Comparison of ENCODE assay signal across 10 cellular contexts in genomic region chr22:22450343-22450839, GRCh38. TPM values are rescaled to one million over a fixed set of nuclear protein-coding genes. Genes with fewer than 3 reads are reported as not detected.
DNase-seq lines count a peak whose midpoint lies in the region; ATAC-seq and TF ChIP-seq lines count a peak whose summit lies in the region.
"Had no signal": no experiment of that assay in that cellular context is flagged by ENCODE, and none has a peak within 500 bp of the region (broad histone marks: within the 10 kb centered on the region; RNA-seq: fewer than 3 reads in every experiment).

No MANE protein-coding gene starts in this region.

- H3K27me3 ChIP-seq in naive thymus-derived CD4-positive, alpha-beta T cell (ENCODE audit: control insufficient read depth in 2 of 2, insufficient read depth in 2 of 2, low read length in 2 of 2): peaks cover 0 to 3% of the 10 kb centered on the region in 2 donors
- H3K27me3 ChIP-seq in ascending aorta: no peaks in the 10 kb centered on the region

- no peak overlapping the region for H3K27ac ChIP-seq in naive thymus-derived CD4-positive, alpha-beta T cell (ENCODE audit: low read depth, low read length)
- no peak overlapping the region for H3K27ac ChIP-seq in ascending aorta
- H3K27ac ChIP-seq: WERI-Rb-1 had no signal

- intact Hi-C loops in naive thymus-derived CD4-positive, alpha-beta T cell (cut with micrococcal nuclease): no loop called here
- intact Hi-C loops in ascending aorta (cut with DNase I): no loop called here
- intact Hi-C loops in activated naive CD4-positive, alpha-beta T cell treated with anti-CD3 and anti-CD28 coated beads for 36 hours (cut with micrococcal nuclease): no loop called here

- H3K4me1 ChIP-seq in naive thymus-derived CD4-positive, alpha-beta T cell (ENCODE audit: control insufficient read depth in 2 of 2, insufficient read depth in 2 of 2, low read length in 2 of 2): no peaks in the 10 kb centered on the region
- no peaks in the 10 kb centered on the region for H3K4me1 ChIP-seq in ascending aorta

- no peak overlapping the region for H3K4me3 ChIP-seq in naive thymus-derived CD4-positive, alpha-beta T cell (ENCODE audit: low read length)
- no peak overlapping the region for H3K4me3 ChIP-seq in ascending aorta

- H3K4me3 Mint-ChIP-seq in naive thymus-derived CD4-positive, alpha-beta T cell: no peak overlapping the region
- H3K4me3 Mint-ChIP-seq in activated naive CD4-positive, alpha-beta T cell treated with anti-CD3 and anti-CD28 coated beads for 36 hours: no peak overlapping the region
- H3K4me3 Mint-ChIP-seq: natural killer cell had no signal

- ATAC-seq in GM18519 (IDR thresholded peaks at IDR 0.05; ENCODE audit: low FRiP score, unreplicated experiment): peak; percentile 88
- peak; percentile 75 for ATAC-seq in HG02610 (IDR thresholded peaks at IDR 0.05; ENCODE audit: unreplicated experiment)
- ATAC-seq in naive thymus-derived CD4-positive, alpha-beta T cell: peak; percentile 82

- CTCF ChIA-PET in naive thymus-derived CD4-positive, alpha-beta T cell (lab: Charles Lee): no interaction called here
- CTCF ChIA-PET in activated naive CD4-positive, alpha-beta T cell treated with anti-CD3 and anti-CD28 coated beads for 36 hours (lab: Charles Lee): interaction anchor here (1.1 kb wide), 1 partner anchor 14 kb away, joined by 3 read pairs; no protein-coding TSS in a partner anchor
- CTCF ChIA-PET in HEK293T (lab: Yijun Ruan, JAX): no interaction called here

- peaks cover 0 to 4% (median 0%) of the 10 kb centered on the region in 7 donors for H3K4me1 Mint-ChIP-seq in naive thymus-derived CD4-positive, alpha-beta T cell
- H3K4me1 Mint-ChIP-seq in activated naive CD4-positive, alpha-beta T cell treated with anti-CD3 and anti-CD28 coated beads for 36 hours (ENCODE audit: low read depth): no peaks in the 10 kb centered on the region
- H3K4me1 Mint-ChIP-seq: natural killer cell had no signal

- peaks cover 0 to 7% (median 3%) of the 10 kb centered on the region in 5 donors for H3K36me3 Mint-ChIP-seq in naive thymus-derived CD4-positive, alpha-beta T cell
- H3K36me3 Mint-ChIP-seq in activated naive CD4-positive, alpha-beta T cell treated with anti-CD3 and anti-CD28 coated beads for 36 hours (ENCODE audit: low read depth): peaks cover 3% of the 10 kb centered on the region

- POLR2A ChIA-PET in naive thymus-derived CD4-positive, alpha-beta T cell (lab: Charles Lee): no interaction called here
- POLR2A ChIA-PET in HEK293T (lab: Yijun Ruan, JAX): no interaction called here

- peaks cover 37 to 62% (median 48%) of the 10 kb centered on the region in 5 donors for H3K27me3 Mint-ChIP-seq in naive thymus-derived CD4-positive, alpha-beta T cell
- peaks cover 32% of the 10 kb centered on the region for H3K27me3 Mint-ChIP-seq in activated naive CD4-positive, alpha-beta T cell treated with anti-CD3 and anti-CD28 coated beads for 36 hours (ENCODE audit: low read depth)

- H3K36me3 ChIP-seq in naive thymus-derived CD4-positive, alpha-beta T cell (ENCODE audit: control insufficient read depth in 2 of 3, insufficient read depth in 3 of 3, low read length in 3 of 3): no peaks in the 10 kb centered on the region
- no peaks in the 10 kb centered on the region for H3K36me3 ChIP-seq in ascending aorta
- H3K36me3 ChIP-seq: WERI-Rb-1 had no signal

- no peak for TF ChIP-seq CTCF in ascending aorta (IDR thresholded peaks at IDR 0.05)

- peaks cover 0 to 20% (median 0%) of the 10 kb centered on the region in 3 experiments for H3K9me3 ChIP-seq in naive thymus-derived CD4-positive, alpha-beta T cell (ENCODE audit: control insufficient read depth in 2 of 3, low read length in 3 of 3)
- no peaks in the 10 kb centered on the region for H3K9me3 ChIP-seq in ascending aorta

- peak; percentile 84 for DNase-seq in NAMALWA (ENCODE audit: low spot score)
- no peak for DNase-seq in naive thymus-derived CD4-positive, alpha-beta T cell
- DNase-seq in ascending aorta (ENCODE audit: low spot score in 2 of 2): no peak
- no peak for DNase-seq in HT-29 (ENCODE audit: low spot score)
- no peak for DNase-seq in activated naive CD4-positive, alpha-beta T cell treated with anti-CD3 and anti-CD28 coated beads for 36 hours
- no peak for DNase-seq in HEK293T (ENCODE audit: extremely low spot score)
- DNase-seq: natural killer cell, WERI-Rb-1 had no signal

- H3K27ac Mint-ChIP-seq in naive thymus-derived CD4-positive, alpha-beta T cell: no peak overlapping the region
- no peak overlapping the region for H3K27ac Mint-ChIP-seq in activated naive CD4-positive, alpha-beta T cell treated with anti-CD3 and anti-CD28 coated beads for 36 hours
- H3K27ac Mint-ChIP-seq: natural killer cell had no signal

- peaks cover 2 to 39% (median 21%) of the 10 kb centered on the region in 11 donors for H3K9me3 Mint-ChIP-seq in naive thymus-derived CD4-positive, alpha-beta T cell
- H3K9me3 Mint-ChIP-seq in activated naive CD4-positive, alpha-beta T cell treated with anti-CD3 and anti-CD28 coated beads for 36 hours: peaks cover 8% of the 10 kb centered on the region

TF ChIP-seq in HEK293T, 16 proteins besides CTCF, POLR2A, EP300 and RAD21:
- TF ChIP-seq L3MBTL2 (conservative IDR thresholded peaks at IDR 0.05) (no peak), SP1 (IDR thresholded peaks at IDR 0.05) (no peak), FOXA1 (IDR thresholded peaks at IDR 0.05) (no peak), CTBP1 (IDR thresholded peaks at IDR 0.05; ENCODE audit: borderline replicate concordance) (no peak), SUZ12 (IDR thresholded peaks at IDR 0.05) (no peak), PKNOX1 (IDR thresholded peaks at IDR 0.05) (no peak), FOXM1 (IDR thresholded peaks at IDR 0.05; ENCODE audit: borderline replicate concordance) (no peak), ARNT (IDR thresholded peaks at IDR 0.05) (no peak), FOXK2 (IDR thresholded peaks at IDR 0.05) (no peak), HDGF (IDR thresholded peaks at IDR 0.05; ENCODE audit: borderline replicate concordance) (no peak), BHLHE40 (IDR thresholded peaks at IDR 0.05; ENCODE audit: borderline replicate concordance) (no peak), ELF4 (IDR thresholded peaks at IDR 0.05) (no peak), TARDBP (IDR thresholded peaks at IDR 0.05) (no peak), LEF1 (IDR thresholded peaks at IDR 0.05; ENCODE audit: borderline replicate concordance) (no peak), ZNF384 (IDR thresholded peaks at IDR 0.05) (no peak)

RNA-seq across cellular contexts. Expression of gene ZNF280B, which starts 58.2 kb away (rescaled TPM):
- 1 to 10 TPM; 2.1 to 3.6 (median 2.2) TPM for total RNA-seq in naive thymus-derived CD4-positive, alpha-beta T cell
- polyA plus RNA-seq in naive thymus-derived CD4-positive, alpha-beta T cell: 1 to 10 TPM; 2.3 to 2.7 TPM
- total RNA-seq in ascending aorta: not detected
- total RNA-seq in HT-29 (2014; rRNA removed; shearing (Covaris generic)): 0.10 TPM in 1 of 2 replicates, not detected in the other
- total RNA-seq in activated naive CD4-positive, alpha-beta T cell treated with anti-CD3 and anti-CD28 coated beads for 36 hours: 1 to 10 TPM; 1.7 to 1.8 TPM
